ENCODE assay signal across 14 cellular contexts in genomic region chr18:28365406-28365805, GRCh38.
A peak's percentile ranks its signal among the peaks of the same experiment; 100 is the strongest.
DNase-seq lines count a peak whose midpoint lies in the region; ATAC-seq and TF ChIP-seq lines count a peak whose summit lies in the region.
"Had no signal": no experiment of that assay in that cellular context is flagged by ENCODE, and none has a peak within 500 bp of the region (broad histone marks: within the 10 kb centered on the region; RNA-seq: fewer than 3 reads in every experiment).

No MANE protein-coding gene starts in this region.

- no peak for TF ChIP-seq CTCF in left ventricle myocardium inferior (IDR thresholded peaks at IDR 0.05; ENCODE audit: borderline replicate concordance)
- TF ChIP-seq CTCF in fibroblast of the aortic adventitia (IDR thresholded peaks at IDR 0.05; ENCODE audit: insufficient read depth, low read length) = no peak

- in situ Hi-C loops in SK-MEL-5 (cut with HindIII; ENCODE audit: low pct_unique_long_range_greater_than_20kb, low sequenced_read_pairs) = no loop called here

- ATAC-seq in Right ventricle myocardium superior (ENCODE audit: poor library complexity) (peak; percentile 45), sciatic nerve (no peak)
- ATAC-seq: activated CD8-positive, alpha-beta T cell treated with anti-CD3 and anti-CD28 coated beads for 36 hours; HCT116 had no signal

- no peaks in the 10 kb centered on the region for H3K4me1 ChIP-seq in left ventricle myocardium inferior

- intact Hi-C loops in Right ventricle myocardium superior (cut with DNase I) (no loop called here), left ventricle myocardium inferior (cut with micrococcal nuclease) (no loop called here), sciatic nerve (cut with DNase I) (no loop called here)

- DNase-seq in Right ventricle myocardium superior (no peak), left ventricle myocardium inferior (no peak), SK-MEL-5 (ENCODE audit: low read depth, low spot score) (peak; percentile 2), fibroblast of the aortic adventitia (ENCODE audit: low read depth) (peak; percentile 70), ureter (ENCODE audit: low spot score) (peak; percentile 49), T-helper 9 cell (no peak), NCI-H2196 (lab: John Stamatoyannopoulos, UW; ENCODE audit: unreplicated experiment) (no peak), sciatic nerve (ENCODE audit: low spot score) (no peak)
- DNase-seq: activated CD8-positive, alpha-beta T cell treated with anti-CD3 and anti-CD28 coated beads for 36 hours; kidney; NCI-H1694; nephron progenitor cell; stimulated activated CD8-positive, alpha-beta memory T cell treated with anti-CD3 and anti-CD28 coated beads, Interleukin-4, amount 100 ng/mL, for 48 hours had no signal

- no peaks in the 10 kb centered on the region for H3K27me3 ChIP-seq in left ventricle myocardium inferior (ENCODE audit: low read depth)

- H3K9me3 ChIP-seq in left ventricle myocardium inferior (replicated peaks) = no peaks in the 10 kb centered on the region

- H3K4me3 ChIP-seq in left ventricle myocardium inferior (no peak overlapping the region), fibroblast of the aortic adventitia (ENCODE audit: low read depth, low read length) (no peak overlapping the region)

- no peaks in the 10 kb centered on the region for H3K36me3 ChIP-seq in left ventricle myocardium inferior

- H3K27ac ChIP-seq in left ventricle myocardium inferior (replicated peaks) = no peak overlapping the region

Comparison
In these comparisons a context has a peak if more than half of its experiments do, and no peak if none do; other contexts are left out.
1. DNase-seq: peak in SK-MEL-5 (single experiment), fibroblast of the aortic adventitia (single experiment) and ureter (single experiment); none in Right ventricle myocardium superior (single experiment), left ventricle myocardium inferior (single experiment), T-helper 9 cell (single experiment), NCI-H2196 (single experiment) and sciatic nerve (single experiment).